18 cellular contexts compared by ENCODE assay signal in the genomic region with DNA sequence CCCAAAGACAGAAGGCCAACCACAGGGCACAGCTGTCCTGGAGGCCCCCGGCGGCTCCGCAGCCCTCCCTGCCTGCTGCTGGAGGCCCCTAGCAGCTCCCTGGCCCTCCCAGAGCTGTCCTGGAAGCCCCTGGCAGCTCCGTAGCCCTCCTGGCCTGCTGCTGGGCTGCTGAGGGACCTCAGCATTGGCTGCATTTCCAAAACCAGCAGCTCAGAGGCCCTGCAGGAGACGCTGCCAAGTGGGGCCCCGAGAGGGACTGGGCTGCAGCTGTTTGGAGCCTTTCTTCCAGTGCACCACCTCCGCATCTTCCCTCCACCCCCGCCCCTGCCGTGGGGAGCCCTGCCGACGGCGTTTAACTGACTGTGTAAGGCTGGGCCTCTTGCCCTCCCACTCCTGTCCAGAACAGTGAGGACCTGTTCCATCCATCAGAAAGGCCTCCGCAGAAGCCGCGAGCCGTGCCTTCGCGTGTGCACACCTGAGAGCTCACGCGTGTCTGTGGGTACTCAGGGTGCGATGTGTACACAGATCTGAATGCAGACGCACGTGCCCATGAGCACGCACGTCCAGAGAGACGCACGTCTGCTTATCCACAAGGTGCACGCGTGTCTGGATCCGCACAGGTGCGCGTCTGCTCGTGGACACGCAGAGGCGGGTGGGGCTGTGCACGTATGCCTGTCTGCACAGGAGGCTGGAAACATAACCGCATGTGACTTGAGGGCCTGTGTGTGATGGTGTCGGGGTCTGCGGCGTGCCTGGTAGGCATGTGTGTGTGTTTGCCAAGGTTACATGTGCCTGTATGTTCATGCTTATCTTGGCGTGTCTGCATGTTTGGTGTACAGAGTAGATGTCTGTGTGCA. TPM values are rescaled to one million over a fixed set of nuclear protein-coding genes. Genes with fewer than 3 reads are reported as not detected.
A peak's percentile ranks its signal among the peaks of the same experiment; 100 is the strongest.
DNase-seq lines count a peak whose midpoint lies in the region; ATAC-seq lines count a peak whose summit lies in the region.
"Had no signal": no experiment of that assay in that cellular context is flagged by ENCODE, and none has a peak within 500 bp of the region (broad histone marks: within the 10 kb centered on the region; RNA-seq: fewer than 3 reads in every experiment).

No MANE protein-coding gene starts in this region.

- H3K27ac Mint-ChIP-seq in activated naive CD8-positive, alpha-beta T cell treated with anti-CD3 and anti-CD28 coated beads, Interleukin-2, amount 10 ng/mL, durations not matched to agents 7 days and 5 days, result peak overlapping the region; percentile 3
- H3K27ac Mint-ChIP-seq in activated naive CD8-positive, alpha-beta T cell treated with anti-CD3 and anti-CD28 coated beads for 36 hours, result no peak overlapping the region
- peak overlapping the region; percentile 72 for H3K27ac Mint-ChIP-seq in memory B cell
- peak overlapping the region; percentile 7 for H3K27ac Mint-ChIP-seq in stimulated activated effector memory CD8-positive, alpha-beta T cell treated with anti-CD3 and anti-CD28 coated beads, Interleukin-12 subunit alpha, Interleukin-12 subunit beta, amount 100 ng/mL, for 72 hours
- H3K27ac Mint-ChIP-seq: activated CD4-positive, alpha-beta memory T cell treated with anti-CD3 and anti-CD28 coated beads, Interleukin-2, amount 10 ng/mL, durations not matched to agents 7 days and 5 days; activated naive CD8-positive, alpha-beta T cell; activated T-cell treated with anti-CD3 and anti-CD28 coated beads, Interleukin-2, amount 50 U/mL, for 24 hours; CD8-positive, alpha-beta T cell; H9; stimulated activated naive CD8-positive, alpha-beta T cell treated with anti-CD3 and anti-CD28 coated beads, Interleukin-15, Interleukin-2, amounts not matched to agents 100 ng/mL and 50 ng/mL, for 24 hours had no signal

- H3K4me3 Mint-ChIP-seq in activated naive CD8-positive, alpha-beta T cell treated with anti-CD3 and anti-CD28 coated beads, Interleukin-2, amount 10 ng/mL, durations not matched to agents 7 days and 5 days, result no peak overlapping the region
- no peak overlapping the region for H3K4me3 Mint-ChIP-seq in activated naive CD8-positive, alpha-beta T cell treated with anti-CD3 and anti-CD28 coated beads for 36 hours
- peak overlapping the region; percentile 63 for H3K4me3 Mint-ChIP-seq in memory B cell
- H3K4me3 Mint-ChIP-seq in stimulated activated effector memory CD8-positive, alpha-beta T cell treated with anti-CD3 and anti-CD28 coated beads, Interleukin-12 subunit alpha, Interleukin-12 subunit beta, amount 100 ng/mL, for 72 hours, result no peak overlapping the region
- H3K4me3 Mint-ChIP-seq: activated CD4-positive, alpha-beta memory T cell treated with anti-CD3 and anti-CD28 coated beads, Interleukin-2, amount 10 ng/mL, durations not matched to agents 7 days and 5 days; activated naive CD8-positive, alpha-beta T cell; activated T-cell treated with anti-CD3 and anti-CD28 coated beads, Interleukin-2, amount 50 U/mL, for 24 hours; CD8-positive, alpha-beta T cell; H9; stimulated activated naive CD8-positive, alpha-beta T cell treated with anti-CD3 and anti-CD28 coated beads, Interleukin-15, Interleukin-2, amounts not matched to agents 100 ng/mL and 50 ng/mL, for 24 hours had no signal

- ATAC-seq in activated naive CD8-positive, alpha-beta T cell treated with anti-CD3 and anti-CD28 coated beads, Interleukin-2, amount 10 ng/mL, durations not matched to agents 7 days and 5 days (ENCODE audit: low read depth), result no peak
- ATAC-seq in memory B cell (ENCODE audit: low read depth), result no peak
- ATAC-seq in stimulated activated effector memory CD8-positive, alpha-beta T cell treated with anti-CD3 and anti-CD28 coated beads, Interleukin-12 subunit alpha, Interleukin-12 subunit beta, amount 100 ng/mL, for 72 hours, result no peak
- ATAC-seq in HG03378 (IDR thresholded peaks at IDR 0.05; ENCODE audit: unreplicated experiment), result no peak
- no peak for ATAC-seq in GM18861 (IDR thresholded peaks at IDR 0.05; ENCODE audit: unreplicated experiment)
- ATAC-seq: A549; CD8-positive, alpha-beta T cell had no signal

- peaks cover 23% of the 10 kb centered on the region for H3K4me1 Mint-ChIP-seq in activated naive CD8-positive, alpha-beta T cell treated with anti-CD3 and anti-CD28 coated beads, Interleukin-2, amount 10 ng/mL, durations not matched to agents 7 days and 5 days
- peaks cover 38% of the 10 kb centered on the region for H3K4me1 Mint-ChIP-seq in activated naive CD8-positive, alpha-beta T cell treated with anti-CD3 and anti-CD28 coated beads for 36 hours
- H3K4me1 Mint-ChIP-seq in memory B cell, result peaks cover 38% of the 10 kb centered on the region
- H3K4me1 Mint-ChIP-seq in stimulated activated effector memory CD8-positive, alpha-beta T cell treated with anti-CD3 and anti-CD28 coated beads, Interleukin-12 subunit alpha, Interleukin-12 subunit beta, amount 100 ng/mL, for 72 hours, result peaks cover 33% of the 10 kb centered on the region

- H3K27me3 Mint-ChIP-seq in activated naive CD8-positive, alpha-beta T cell treated with anti-CD3 and anti-CD28 coated beads, Interleukin-2, amount 10 ng/mL, durations not matched to agents 7 days and 5 days, result no peaks in the 10 kb centered on the region
- H3K27me3 Mint-ChIP-seq in activated naive CD8-positive, alpha-beta T cell treated with anti-CD3 and anti-CD28 coated beads for 36 hours, result no peaks in the 10 kb centered on the region
- H3K27me3 Mint-ChIP-seq in memory B cell, result no peaks in the 10 kb centered on the region
- H3K27me3 Mint-ChIP-seq: activated naive CD8-positive, alpha-beta T cell; activated T-cell treated with anti-CD3 and anti-CD28 coated beads, Interleukin-2, amount 50 U/mL, for 24 hours; stimulated activated naive CD8-positive, alpha-beta T cell treated with anti-CD3 and anti-CD28 coated beads, Interleukin-15, Interleukin-2, amounts not matched to agents 100 ng/mL and 50 ng/mL, for 24 hours had no signal

- H3K36me3 Mint-ChIP-seq in activated naive CD8-positive, alpha-beta T cell treated with anti-CD3 and anti-CD28 coated beads, Interleukin-2, amount 10 ng/mL, durations not matched to agents 7 days and 5 days, result no peaks in the 10 kb centered on the region
- H3K36me3 Mint-ChIP-seq in activated naive CD8-positive, alpha-beta T cell treated with anti-CD3 and anti-CD28 coated beads for 36 hours, result no peaks in the 10 kb centered on the region
- no peaks in the 10 kb centered on the region for H3K36me3 Mint-ChIP-seq in memory B cell
- no peaks in the 10 kb centered on the region for H3K36me3 Mint-ChIP-seq in stimulated activated effector memory CD8-positive, alpha-beta T cell treated with anti-CD3 and anti-CD28 coated beads, Interleukin-12 subunit alpha, Interleukin-12 subunit beta, amount 100 ng/mL, for 72 hours
- H3K36me3 Mint-ChIP-seq: activated naive CD8-positive, alpha-beta T cell; CD8-positive, alpha-beta T cell had no signal

- POLR2A ChIA-PET in activated naive CD8-positive, alpha-beta T cell treated with anti-CD3 and anti-CD28 coated beads, Interleukin-2, amount 10 ng/mL, durations not matched to agents 7 days and 5 days (lab: Charles Lee), result no interaction called here

- H3K9me3 Mint-ChIP-seq in activated naive CD8-positive, alpha-beta T cell treated with anti-CD3 and anti-CD28 coated beads, Interleukin-2, amount 10 ng/mL, durations not matched to agents 7 days and 5 days, result no peaks in the 10 kb centered on the region
- no peaks in the 10 kb centered on the region for H3K9me3 Mint-ChIP-seq in activated naive CD8-positive, alpha-beta T cell treated with anti-CD3 and anti-CD28 coated beads for 36 hours
- H3K9me3 Mint-ChIP-seq in memory B cell, result no peaks in the 10 kb centered on the region
- H3K9me3 Mint-ChIP-seq in stimulated activated effector memory CD8-positive, alpha-beta T cell treated with anti-CD3 and anti-CD28 coated beads, Interleukin-12 subunit alpha, Interleukin-12 subunit beta, amount 100 ng/mL, for 72 hours, result no peaks in the 10 kb centered on the region
- H3K9me3 Mint-ChIP-seq: activated CD4-positive, alpha-beta memory T cell treated with anti-CD3 and anti-CD28 coated beads, Interleukin-2, amount 10 ng/mL, durations not matched to agents 7 days and 5 days; activated T-cell treated with anti-CD3 and anti-CD28 coated beads, Interleukin-2, amount 50 U/mL, for 24 hours; CD8-positive, alpha-beta T cell; stimulated activated naive CD8-positive, alpha-beta T cell treated with anti-CD3 and anti-CD28 coated beads, Interleukin-15, Interleukin-2, amounts not matched to agents 100 ng/mL and 50 ng/mL, for 24 hours had no signal

- DNase-seq in activated naive CD8-positive, alpha-beta T cell treated with anti-CD3 and anti-CD28 coated beads, Interleukin-2, amount 10 ng/mL, durations not matched to agents 7 days and 5 days, result no peak
- no peak for DNase-seq in activated naive CD8-positive, alpha-beta T cell treated with anti-CD3 and anti-CD28 coated beads for 36 hours
- DNase-seq in astrocyte of the hippocampus (ENCODE audit: low read depth, low spot score) (peak; percentile 54), memory B cell (ENCODE audit: low spot score in 2 of 2) (no peak), pons (ENCODE audit: low spot score) (no peak)
- DNase-seq in stimulated activated effector memory CD8-positive, alpha-beta T cell treated with anti-CD3 and anti-CD28 coated beads, Interleukin-12 subunit alpha, Interleukin-12 subunit beta, amount 100 ng/mL, for 72 hours (ENCODE audit: low spot score in 2 of 2), result no peak
- DNase-seq: activated CD4-positive, alpha-beta memory T cell treated with anti-CD3 and anti-CD28 coated beads, Interleukin-2, amount 10 ng/mL, durations not matched to agents 7 days and 5 days; activated T-cell treated with anti-CD3 and anti-CD28 coated beads, Interleukin-2, amount 50 U/mL, for 24 hours; CD8-positive, alpha-beta T cell; DND-41; H9; mesendoderm; NCI-H2227 treated with DMSO at 0.1 percent for 48 hours had no signal

RNA-seq across cellular contexts. Expression of gene FBRSL1, which starts 57.0 kb away (rescaled TPM):
- 10 to 100 TPM; 67.1 to 67.2 TPM for total RNA-seq in activated naive CD8-positive, alpha-beta T cell treated with anti-CD3 and anti-CD28 coated beads, Interleukin-2, amount 10 ng/mL, durations not matched to agents 7 days and 5 days
- total RNA-seq in activated naive CD8-positive, alpha-beta T cell treated with anti-CD3 and anti-CD28 coated beads for 36 hours, result 10 to 100 TPM; 53.1 to 55.9 TPM
